ENCODE assay signal across 21 cellular contexts in the genomic region with DNA sequence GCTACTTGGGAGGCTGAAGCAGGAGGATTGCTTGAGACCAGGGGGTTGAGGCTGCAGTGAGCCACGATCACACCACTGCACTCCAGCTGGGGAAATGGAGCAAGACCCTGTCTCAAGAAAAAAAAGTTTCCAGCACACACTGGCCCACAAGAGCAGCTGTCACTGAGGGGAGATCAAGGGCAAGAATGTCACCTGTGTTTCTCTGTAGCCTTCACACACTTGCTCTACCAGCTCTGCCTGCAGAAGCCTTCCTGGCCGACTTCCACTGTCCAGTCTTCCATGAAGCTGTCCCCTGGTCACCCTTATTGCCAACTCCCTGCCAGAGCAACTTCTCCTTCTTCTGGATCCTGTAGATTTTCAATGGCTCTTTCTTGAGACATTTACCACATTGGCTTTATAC.
DNase-seq lines count a peak whose midpoint lies in the region; TF ChIP-seq lines count a peak whose summit lies in the region.
"Had no signal": no experiment of that assay in that cellular context is flagged by ENCODE, and none has a peak within 500 bp of the region (broad histone marks: within the 10 kb centered on the region; RNA-seq: fewer than 3 reads in every experiment).

No MANE protein-coding gene starts in this region.

- intact Hi-C loops in esophagus muscularis mucosa (cut with DNase I) = no loop called here

- H3K4me1 Mint-ChIP-seq in osteocyte (ENCODE audit: unreplicated experiment) = no peaks in the 10 kb centered on the region
- H3K4me1 Mint-ChIP-seq: CD14-positive monocyte; CD8-positive, alpha-beta memory T cell; GM23338; H9 had no signal

- H3K4me3 Mint-ChIP-seq in osteocyte (ENCODE audit: unreplicated experiment) = no peak overlapping the region
- H3K4me3 Mint-ChIP-seq: CD14-positive monocyte; CD4-positive, alpha-beta T cell; CD8-positive, alpha-beta memory T cell; GM23338; H9 had no signal

- 77% methylated on average over 2 of the region's 2 CpGs for WGBS in esophagus muscularis mucosa

- H3K27ac ChIP-seq in coronary artery (no peak overlapping the region), esophagus muscularis mucosa (replicated peaks in 1 of 4) (no peak overlapping the region)
- H3K27ac ChIP-seq: 22Rv1; BLaER1 treated with 17β-estradiol and CSF1 and Interleukin-3, amounts not matched to agents 10 nM and 100 nM had no signal

- no peaks in the 10 kb centered on the region for H3K36me3 ChIP-seq in esophagus muscularis mucosa
- H3K36me3 ChIP-seq: BE2C; BLaER1 treated with 17β-estradiol and CSF1 and Interleukin-3, amounts not matched to agents 10 nM and 100 nM had no signal

- no peaks in the 10 kb centered on the region for H3K9me3 ChIP-seq in esophagus muscularis mucosa
- H3K9me3 ChIP-seq: BE2C; BLaER1 treated with 17β-estradiol and CSF1 and Interleukin-3, amounts not matched to agents 10 nM and 100 nM had no signal

- TF ChIP-seq EP300 in esophagus muscularis mucosa (IDR thresholded peaks at IDR 0.05) = no peak

- no peaks in the 10 kb centered on the region for H3K4me1 ChIP-seq in esophagus muscularis mucosa
- H3K4me1 ChIP-seq: BE2C; BLaER1 treated with 17β-estradiol and CSF1 and Interleukin-3, amounts not matched to agents 10 nM and 100 nM had no signal

- H3K9me3 Mint-ChIP-seq in osteocyte (ENCODE audit: unreplicated experiment) = no peaks in the 10 kb centered on the region
- H3K9me3 Mint-ChIP-seq: CD4-positive, alpha-beta T cell; CD8-positive, alpha-beta memory T cell; GM23338; H9 had no signal

- H3K27ac Mint-ChIP-seq in osteocyte (ENCODE audit: unreplicated experiment) = no peak overlapping the region
- H3K27ac Mint-ChIP-seq: CD14-positive monocyte; CD4-positive, alpha-beta T cell; CD8-positive, alpha-beta memory T cell; GM23338; H9 had no signal

- TF ChIP-seq CTCF in coronary artery (IDR thresholded peaks at IDR 0.05) (no peak), esophagus muscularis mucosa (IDR thresholded peaks at IDR 0.05) (no peak), osteocyte (IDR thresholded peaks at IDR 0.05) (no peak)

- H3K27me3 ChIP-seq in esophagus muscularis mucosa = peaks cover 0 to 17% (median 0%) of the 10 kb centered on the region in 4 donors
- H3K27me3 ChIP-seq: BE2C; BLaER1 treated with 17β-estradiol and CSF1 and Interleukin-3, amounts not matched to agents 10 nM and 100 nM had no signal

- DNase-seq in activated CD8-positive, alpha-beta memory T cell treated with anti-CD3 and anti-CD28 coated beads for 24 hours = peak; percentile 13
- DNase-seq in activated CD8-positive, alpha-beta memory T cell treated with anti-CD3 and anti-CD28 coated beads, Interleukin-2, amount 50 U/mL, for 48 hours = no peak
- peak; percentile 21 for DNase-seq in coronary artery (ENCODE audit: low spot score)
- DNase-seq in esophagus muscularis mucosa (ENCODE audit: extremely low spot score) = peak; percentile 72
- peak; percentile 73 for DNase-seq in mesenteric fat pad (ENCODE audit: low spot score)
- no peak for DNase-seq in DMS53 treated with DMSO at 0.1 percent for 48 hours (lab: John Stamatoyannopoulos, UW; ENCODE audit: unreplicated experiment)
- DNase-seq in osteocyte (ENCODE audit: extremely low spot score, unreplicated experiment) = no peak
- DNase-seq in activated CD4-positive, CD25-positive, alpha-beta regulatory T cell treated with anti-CD3 and anti-CD28 coated beads, Interleukin-2, amount 50 U/mL, for 72 hours = no peak
- DNase-seq: ACHN; AML-193; BE2C; CD4-positive, alpha-beta T cell; CD8-positive, alpha-beta memory T cell; DMS 273 treated with DMSO at 0.1 percent for 48 hours; DMS53; DND-41; H9 had no signal

- TF ChIP-seq POLR2A in esophagus muscularis mucosa (IDR thresholded peaks at IDR 0.05; ENCODE audit: low read depth) = no peak

- H3K4me3 ChIP-seq in coronary artery (no peak overlapping the region), esophagus muscularis mucosa (no peak overlapping the region)
- H3K4me3 ChIP-seq: BLaER1 treated with 17β-estradiol and CSF1 and Interleukin-3, amounts not matched to agents 10 nM and 100 nM; GM23338 had no signal

- peaks cover 13% of the 10 kb centered on the region for H3K27me3 Mint-ChIP-seq in osteocyte (ENCODE audit: unreplicated experiment)

- H3K36me3 Mint-ChIP-seq in osteocyte (ENCODE audit: unreplicated experiment) = no peaks in the 10 kb centered on the region
- H3K36me3 Mint-ChIP-seq: CD14-positive monocyte; CD8-positive, alpha-beta memory T cell had no signal

Comparison
In these comparisons a context has a peak if more than half of its experiments do, and no peak if none do; other contexts are left out.
1. DNase-seq: peak in activated CD8-positive, alpha-beta memory T cell treated with anti-CD3 and anti-CD28 coated beads for 24 hours (single experiment), coronary artery (single experiment), esophagus muscularis mucosa (single experiment) and mesenteric fat pad (single experiment); none in activated CD8-positive, alpha-beta memory T cell treated with anti-CD3 and anti-CD28 coated beads, Interleukin-2, amount 50 U/mL, for 48 hours (single experiment), DMS53 treated with DMSO at 0.1 percent for 48 hours (single experiment), osteocyte (single experiment) and activated CD4-positive, CD25-positive, alpha-beta regulatory T cell treated with anti-CD3 and anti-CD28 coated beads, Interleukin-2, amount 50 U/mL, for 72 hours (single experiment).